In the genomic region with DNA sequence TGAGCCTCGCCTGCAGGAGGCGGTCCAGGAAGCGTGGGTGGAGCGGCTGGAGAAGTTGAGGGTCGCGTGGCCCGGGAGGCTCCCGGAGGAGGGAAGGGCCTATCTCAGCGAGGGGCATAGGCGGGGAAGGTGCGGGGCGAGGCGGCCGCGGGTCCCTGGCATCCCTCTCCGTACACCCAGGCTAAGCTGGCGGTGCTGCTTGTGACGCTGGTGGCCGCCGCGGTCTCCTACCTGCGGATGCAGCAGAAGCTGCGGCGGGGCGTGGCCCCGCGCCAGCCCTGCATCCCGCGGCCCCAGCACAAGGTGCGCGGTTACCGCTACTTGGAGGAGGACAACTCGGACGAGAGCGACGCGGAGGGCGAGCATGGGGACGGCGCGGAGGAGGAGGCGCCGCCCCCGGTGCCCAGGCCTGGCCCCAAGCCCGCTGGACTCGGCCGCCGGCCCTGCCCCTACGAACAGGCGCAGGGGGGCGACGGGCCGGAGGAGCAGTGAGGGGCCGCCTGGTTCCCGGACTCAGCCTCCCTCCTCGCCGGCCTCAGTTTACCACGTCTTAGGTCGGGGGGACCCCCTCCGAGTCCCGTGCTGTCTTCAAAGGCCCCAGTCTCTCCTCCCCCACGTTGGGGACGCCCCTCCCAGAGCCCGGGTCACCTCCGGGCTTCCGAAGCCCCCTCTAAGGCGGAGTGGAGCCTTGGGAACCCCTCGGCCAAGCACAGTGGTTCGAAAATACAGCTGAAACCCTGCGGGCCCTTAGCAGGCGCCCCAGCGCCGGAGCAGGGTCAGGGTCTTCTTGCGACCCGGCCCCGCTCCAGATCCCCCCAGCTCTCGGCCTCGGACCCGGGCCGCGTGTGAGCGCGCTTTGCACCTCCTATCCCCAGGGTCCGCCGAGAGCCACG, we compare ENCODE assay signal across 1 cellular context.
A peak's percentile ranks its signal among the peaks of the same experiment; 100 is the strongest.
TF ChIP-seq lines count a peak whose summit lies in the region.

No MANE protein-coding gene starts in this region.

TF ChIP-seq in H1, 55 proteins besides CTCF, POLR2A, EP300 and RAD21:
- TF ChIP-seq KDM4A (IDR thresholded peaks at IDR 0.05; ENCODE audit: low read depth, low read length, severe bottlenecking) = peak; percentile 79
